In the genomic region with DNA sequence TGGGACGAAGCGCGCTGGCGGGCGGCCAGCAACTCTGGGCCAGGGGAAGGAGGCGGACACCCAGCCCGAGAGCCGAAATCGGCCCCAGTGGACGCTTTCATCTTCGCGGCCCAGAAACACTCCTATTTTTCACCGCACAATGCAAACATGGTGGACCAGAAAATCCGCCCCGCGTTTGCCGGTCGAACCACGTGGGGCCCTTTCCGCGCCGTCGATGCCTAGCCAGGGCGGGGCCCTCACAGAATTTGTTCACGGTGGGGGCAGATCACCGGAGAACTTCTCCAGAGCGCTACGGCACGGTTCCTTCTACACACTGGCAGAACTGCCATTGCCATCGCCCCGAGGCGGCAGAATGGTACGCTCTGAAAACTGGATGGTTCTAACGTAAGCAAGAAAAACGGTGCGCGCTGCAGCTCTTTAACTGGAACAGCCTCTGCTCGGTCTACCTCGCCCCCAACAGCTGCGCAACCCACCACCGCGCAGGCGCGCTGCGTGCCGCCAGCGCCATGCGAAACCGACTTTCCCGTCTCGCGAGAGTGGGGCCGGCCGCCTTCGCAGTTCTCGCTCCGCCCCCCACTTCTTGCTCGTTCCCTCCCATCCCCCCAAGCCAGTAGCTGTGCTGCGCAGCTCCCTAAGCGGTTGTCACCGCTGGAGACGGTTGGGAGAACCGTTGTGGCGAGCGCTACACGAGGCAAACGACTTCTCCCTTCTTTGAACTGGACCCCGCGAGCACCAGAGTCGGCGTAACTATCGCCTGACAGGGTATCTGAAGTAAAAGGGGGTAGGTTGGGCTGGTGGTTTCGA, we compare ENCODE assay signal across 8 cellular contexts. TPM values are rescaled to one million over a fixed set of nuclear protein-coding genes. Genes with fewer than 3 reads are reported as not detected.
DNase-seq lines count a peak whose midpoint lies in the region; TF ChIP-seq lines count a peak whose summit lies in the region.

A gene with protein sequence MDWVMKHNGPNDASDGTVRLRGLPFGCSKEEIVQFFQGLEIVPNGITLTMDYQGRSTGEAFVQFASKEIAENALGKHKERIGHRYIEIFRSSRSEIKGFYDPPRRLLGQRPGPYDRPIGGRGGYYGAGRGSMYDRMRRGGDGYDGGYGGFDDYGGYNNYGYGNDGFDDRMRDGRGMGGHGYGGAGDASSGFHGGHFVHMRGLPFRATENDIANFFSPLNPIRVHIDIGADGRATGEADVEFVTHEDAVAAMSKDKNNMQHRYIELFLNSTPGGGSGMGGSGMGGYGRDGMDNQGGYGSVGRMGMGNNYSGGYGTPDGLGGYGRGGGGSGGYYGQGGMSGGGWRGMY (plus strand): TSS at position 610 of the 804 bp plus-strand sequence. CDS start 5,158 bp downstream, outside the sequence.

- H3K4me3 ChIP-seq in HFF-Myc (replicated peaks; ENCODE audit: low read depth, low read length) (peak within 1 kb of the TSS; percentile 80), SJSA1 (peak within 1 kb of the TSS; percentile 91), neuron (ENCODE audit: low read length) (peak within 1 kb of the TSS; percentile 89)

- H3K27me3 ChIP-seq in SJSA1 (replicated peaks), result no peaks in the 10 kb centered on the region
- H3K27me3 ChIP-seq in neuron (ENCODE audit: insufficient read depth, low read length), result no peaks in the 10 kb centered on the region

- H3K4me1 ChIP-seq in SJSA1 (replicated peaks), result peaks cover 43% of the 10 kb centered on the region
- H3K4me1 ChIP-seq in neuron (ENCODE audit: insufficient read depth, low read length), result peaks cover 40% of the 10 kb centered on the region

- TF ChIP-seq CTCF in HFF-Myc (IDR thresholded peaks at IDR 0.05; ENCODE audit: low read depth, low read length, missing control alignments), result no peak

- peaks cover 42% of the 10 kb centered on the region for H3K36me3 ChIP-seq in SJSA1
- peaks cover 8% of the 10 kb centered on the region for H3K36me3 ChIP-seq in neuron (ENCODE audit: insufficient read depth, low read length)

- H3K9me3 ChIP-seq in SJSA1 (replicated peaks), result no peaks in the 10 kb centered on the region; the same call in 1 of the 2 replicates
- no peaks in the 10 kb centered on the region for H3K9me3 ChIP-seq in neuron (ENCODE audit: low read length)

- H2AFZ ChIP-seq in neuron (ENCODE audit: low read depth, low read length), result peak within 1 kb of the TSS; percentile 21

- DNase-seq in GM04503 (ENCODE audit: low read depth), result peak; percentile 62
- peak; percentile 90 for DNase-seq in HFF-Myc (ENCODE audit: extremely low read depth, low read depth)
- peak; percentile 97 for DNase-seq in MV-4-11 (lab: John Stamatoyannopoulos, UW)
- peak; percentile 98 for DNase-seq in SJSA1 (ENCODE audit: low read depth in 1 of 2, low spot score in 2 of 2)
- DNase-seq in activated naive CD4-positive, alpha-beta T cell (lab: John Stamatoyannopoulos, UW), result peak; percentile 97 to 98 (median 97)
- DNase-seq in foreskin melanocyte, result peak; percentile 96
- DNase-seq in stromal cell of bone marrow (ENCODE audit: low read depth), result peak; percentile 91

- peak within 1 kb of the TSS; percentile 98 for H3K27ac ChIP-seq in SJSA1

RNA-seq across cellular contexts. Expression of the gene that starts here (rescaled TPM):
- 19.2 and 33.5 TPM in 2 replicates for total RNA-seq in SJSA1 (2014; rRNA removed; shearing (Covaris generic))

Comparison
In these comparisons a context has a peak if more than half of its experiments do, and no peak if none do; other contexts are left out.
1. Peak in every context shown above with its lines: DNase-seq, H3K4me3 ChIP-seq and H3K27ac ChIP-seq.